ENCODE assay signal across 1 cellular context in the genomic region with DNA sequence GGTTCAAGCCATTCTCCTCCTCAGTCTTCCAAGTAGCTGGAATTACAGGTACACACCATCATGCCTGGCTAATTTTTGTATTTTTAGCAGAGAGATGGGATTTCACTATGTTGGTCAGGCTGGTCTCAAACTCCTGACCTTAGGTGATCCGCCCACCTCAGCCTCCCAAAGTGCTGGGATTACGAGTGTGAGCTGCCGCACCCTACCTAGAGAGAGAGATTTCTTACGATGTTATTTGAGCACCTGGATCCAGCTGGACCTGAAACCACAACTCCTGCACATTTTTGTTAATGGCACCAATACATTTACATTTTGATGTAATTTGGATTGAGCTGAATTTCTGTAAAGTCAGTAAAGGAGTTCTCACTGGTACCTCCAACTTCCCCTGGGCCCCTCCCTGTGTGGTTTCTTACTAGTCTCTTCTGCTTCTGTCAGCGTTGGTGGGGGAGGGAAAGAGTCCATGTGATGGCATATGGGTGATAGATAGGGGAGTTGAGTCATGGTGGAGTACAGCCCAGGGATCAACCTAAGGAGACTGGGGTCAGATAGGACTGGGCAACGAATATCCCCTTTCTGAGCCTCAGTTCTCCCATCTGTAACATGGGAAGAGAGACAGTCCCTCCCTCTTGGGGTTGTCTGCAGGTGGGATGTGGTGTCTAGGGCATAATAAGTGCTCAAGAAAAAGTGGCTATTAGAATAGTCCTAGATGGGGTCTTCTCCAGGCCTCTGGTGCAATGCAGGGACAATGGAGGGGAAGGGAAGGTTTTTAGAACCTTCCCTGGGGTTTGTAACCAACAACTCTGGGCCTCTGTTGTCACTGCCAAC.
TF ChIP-seq lines count a peak whose summit lies in the region.

No MANE protein-coding gene starts in this region.

TF ChIP-seq in K562, 482 proteins besides CTCF, POLR2A, EP300 and RAD21 (continued from another document and continues in another):
- TF ChIP-seq, protein P1, sequence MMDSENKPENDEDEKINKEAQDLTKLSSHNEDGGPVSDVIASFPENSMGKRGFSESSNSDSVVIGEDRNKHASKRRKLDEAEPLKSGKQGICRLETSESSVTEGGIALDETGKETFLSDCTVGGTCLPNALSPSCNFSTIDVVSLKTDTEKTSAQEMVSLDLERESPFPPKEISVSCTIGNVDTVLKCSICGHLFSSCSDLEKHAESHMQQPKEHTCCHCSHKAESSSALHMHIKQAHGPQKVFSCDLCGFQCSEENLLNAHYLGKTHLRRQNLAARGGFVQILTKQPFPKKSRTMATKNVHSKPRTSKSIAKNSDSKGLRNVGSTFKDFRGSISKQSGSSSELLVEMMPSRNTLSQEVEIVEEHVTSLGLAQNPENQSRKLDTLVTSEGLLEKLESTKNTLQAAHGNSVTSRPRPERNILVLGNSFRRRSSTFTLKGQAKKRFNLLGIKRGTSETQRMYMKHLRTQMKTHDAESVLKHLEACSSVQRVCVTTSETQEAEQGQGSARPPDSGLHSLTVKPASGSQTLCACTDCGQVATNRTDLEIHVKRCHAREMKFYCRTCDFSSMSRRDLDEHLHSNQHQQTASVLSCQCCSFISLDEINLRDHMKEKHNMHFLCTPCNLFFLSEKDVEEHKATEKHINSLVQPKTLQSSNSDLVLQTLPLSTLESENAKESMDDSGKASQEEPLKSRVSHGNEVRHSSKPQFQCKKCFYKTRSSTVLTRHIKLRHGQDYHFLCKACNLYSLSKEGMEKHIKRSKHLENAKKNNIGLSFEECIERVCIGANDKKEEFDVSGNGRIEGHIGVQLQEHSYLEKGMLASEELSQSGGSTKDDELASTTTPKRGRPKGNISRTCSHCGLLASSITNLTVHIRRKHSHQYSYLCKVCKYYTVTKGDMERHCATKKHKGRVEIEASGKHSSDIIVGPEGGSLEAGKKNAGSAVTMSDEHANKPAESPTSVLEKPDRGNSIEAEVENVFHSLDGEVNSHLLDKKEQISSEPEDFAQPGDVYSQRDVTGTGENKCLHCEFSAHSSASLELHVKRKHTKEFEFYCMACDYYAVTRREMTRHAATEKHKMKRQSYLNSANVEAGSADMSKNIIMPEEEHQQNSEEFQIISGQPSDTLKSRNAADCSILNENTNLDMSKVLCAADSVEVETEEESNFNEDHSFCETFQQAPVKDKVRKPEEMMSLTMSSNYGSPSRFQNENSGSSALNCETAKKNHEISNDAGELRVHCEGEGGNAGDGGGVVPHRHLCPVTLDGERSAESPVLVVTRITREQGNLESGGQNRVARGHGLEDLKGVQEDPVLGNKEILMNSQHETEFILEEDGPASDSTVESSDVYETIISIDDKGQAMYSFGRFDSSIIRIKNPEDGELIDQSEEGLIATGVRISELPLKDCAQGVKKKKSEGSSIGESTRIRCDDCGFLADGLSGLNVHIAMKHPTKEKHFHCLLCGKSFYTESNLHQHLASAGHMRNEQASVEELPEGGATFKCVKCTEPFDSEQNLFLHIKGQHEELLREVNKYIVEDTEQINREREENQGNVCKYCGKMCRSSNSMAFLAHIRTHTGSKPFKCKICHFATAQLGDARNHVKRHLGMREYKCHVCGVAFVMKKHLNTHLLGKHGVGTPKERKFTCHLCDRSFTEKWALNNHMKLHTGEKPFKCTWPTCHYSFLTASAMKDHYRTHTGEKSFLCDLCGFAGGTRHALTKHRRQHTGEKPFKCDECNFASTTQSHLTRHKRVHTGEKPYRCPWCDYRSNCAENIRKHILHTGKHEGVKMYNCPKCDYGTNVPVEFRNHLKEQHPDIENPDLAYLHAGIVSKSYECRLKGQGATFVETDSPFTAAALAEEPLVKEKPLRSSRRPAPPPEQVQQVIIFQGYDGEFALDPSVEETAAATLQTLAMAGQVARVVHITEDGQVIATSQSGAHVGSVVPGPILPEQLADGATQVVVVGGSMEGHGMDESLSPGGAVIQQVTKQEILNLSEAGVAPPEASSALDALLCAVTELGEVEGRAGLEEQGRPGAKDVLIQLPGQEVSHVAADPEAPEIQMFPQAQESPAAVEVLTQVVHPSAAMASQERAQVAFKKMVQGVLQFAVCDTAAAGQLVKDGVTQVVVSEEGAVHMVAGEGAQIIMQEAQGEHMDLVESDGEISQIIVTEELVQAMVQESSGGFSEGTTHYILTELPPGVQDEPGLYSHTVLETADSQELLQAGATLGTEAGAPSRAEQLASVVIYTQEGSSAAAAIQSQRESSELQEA (IDR thresholded peaks at IDR 0.05; ENCODE audit: low read depth), result no peak
- TF ChIP-seq, protein P2, sequence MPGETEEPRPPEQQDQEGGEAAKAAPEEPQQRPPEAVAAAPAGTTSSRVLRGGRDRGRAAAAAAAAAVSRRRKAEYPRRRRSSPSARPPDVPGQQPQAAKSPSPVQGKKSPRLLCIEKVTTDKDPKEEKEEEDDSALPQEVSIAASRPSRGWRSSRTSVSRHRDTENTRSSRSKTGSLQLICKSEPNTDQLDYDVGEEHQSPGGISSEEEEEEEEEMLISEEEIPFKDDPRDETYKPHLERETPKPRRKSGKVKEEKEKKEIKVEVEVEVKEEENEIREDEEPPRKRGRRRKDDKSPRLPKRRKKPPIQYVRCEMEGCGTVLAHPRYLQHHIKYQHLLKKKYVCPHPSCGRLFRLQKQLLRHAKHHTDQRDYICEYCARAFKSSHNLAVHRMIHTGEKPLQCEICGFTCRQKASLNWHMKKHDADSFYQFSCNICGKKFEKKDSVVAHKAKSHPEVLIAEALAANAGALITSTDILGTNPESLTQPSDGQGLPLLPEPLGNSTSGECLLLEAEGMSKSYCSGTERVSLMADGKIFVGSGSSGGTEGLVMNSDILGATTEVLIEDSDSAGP (CRISPR knock-in tag; IDR thresholded peaks at IDR 0.05), result no peak
- TF ChIP-seq, protein P3, sequence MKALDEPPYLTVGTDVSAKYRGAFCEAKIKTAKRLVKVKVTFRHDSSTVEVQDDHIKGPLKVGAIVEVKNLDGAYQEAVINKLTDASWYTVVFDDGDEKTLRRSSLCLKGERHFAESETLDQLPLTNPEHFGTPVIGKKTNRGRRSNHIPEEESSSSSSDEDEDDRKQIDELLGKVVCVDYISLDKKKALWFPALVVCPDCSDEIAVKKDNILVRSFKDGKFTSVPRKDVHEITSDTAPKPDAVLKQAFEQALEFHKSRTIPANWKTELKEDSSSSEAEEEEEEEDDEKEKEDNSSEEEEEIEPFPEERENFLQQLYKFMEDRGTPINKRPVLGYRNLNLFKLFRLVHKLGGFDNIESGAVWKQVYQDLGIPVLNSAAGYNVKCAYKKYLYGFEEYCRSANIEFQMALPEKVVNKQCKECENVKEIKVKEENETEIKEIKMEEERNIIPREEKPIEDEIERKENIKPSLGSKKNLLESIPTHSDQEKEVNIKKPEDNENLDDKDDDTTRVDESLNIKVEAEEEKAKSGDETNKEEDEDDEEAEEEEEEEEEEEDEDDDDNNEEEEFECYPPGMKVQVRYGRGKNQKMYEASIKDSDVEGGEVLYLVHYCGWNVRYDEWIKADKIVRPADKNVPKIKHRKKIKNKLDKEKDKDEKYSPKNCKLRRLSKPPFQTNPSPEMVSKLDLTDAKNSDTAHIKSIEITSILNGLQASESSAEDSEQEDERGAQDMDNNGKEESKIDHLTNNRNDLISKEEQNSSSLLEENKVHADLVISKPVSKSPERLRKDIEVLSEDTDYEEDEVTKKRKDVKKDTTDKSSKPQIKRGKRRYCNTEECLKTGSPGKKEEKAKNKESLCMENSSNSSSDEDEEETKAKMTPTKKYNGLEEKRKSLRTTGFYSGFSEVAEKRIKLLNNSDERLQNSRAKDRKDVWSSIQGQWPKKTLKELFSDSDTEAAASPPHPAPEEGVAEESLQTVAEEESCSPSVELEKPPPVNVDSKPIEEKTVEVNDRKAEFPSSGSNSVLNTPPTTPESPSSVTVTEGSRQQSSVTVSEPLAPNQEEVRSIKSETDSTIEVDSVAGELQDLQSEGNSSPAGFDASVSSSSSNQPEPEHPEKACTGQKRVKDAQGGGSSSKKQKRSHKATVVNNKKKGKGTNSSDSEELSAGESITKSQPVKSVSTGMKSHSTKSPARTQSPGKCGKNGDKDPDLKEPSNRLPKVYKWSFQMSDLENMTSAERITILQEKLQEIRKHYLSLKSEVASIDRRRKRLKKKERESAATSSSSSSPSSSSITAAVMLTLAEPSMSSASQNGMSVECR (CRISPR knock-in tag; IDR thresholded peaks at IDR 0.05), result no peak
- TF ChIP-seq JUNB (CRISPR knock-in tag; conservative IDR thresholded peaks at IDR 0.05) (no peak), NR4A1 (CRISPR knock-in tag; IDR thresholded peaks at IDR 0.05) (no peak), NR4A1 (tag; IDR thresholded peaks at IDR 0.05) (0 out of 2 replicates have a peak, but pooled peaks have one; percentile 56), STAG1 (CRISPR knock-in tag; IDR thresholded peaks at IDR 0.05; ENCODE audit: borderline replicate concordance) (no peak), MAZ (CRISPR knock-in tag; conservative IDR thresholded peaks at IDR 0.05 in 1 of 2, IDR thresholded peaks at IDR 0.05 in 1 of 2) (peak; percentile 49 to 87; a peak in 2 of 4 replicates), GABPA (tag; conservative IDR thresholded peaks at IDR 0.05; ENCODE audit: low read depth) (no peak), EGR1 (conservative IDR thresholded peaks at IDR 0.05) (peak; percentile 64), OTX1 (CRISPR knock-in tag; IDR thresholded peaks at IDR 0.05) (no peak), KAT8 (IDR thresholded peaks at IDR 0.05; ENCODE audit: low read depth) (no peak), YBX1 (IDR thresholded peaks at IDR 0.05) (no peak), BACH1 (tag; IDR thresholded peaks at IDR 0.05) (no peak), PTRF (tag; IDR thresholded peaks at IDR 0.05) (no peak), TCF7 (IDR thresholded peaks at IDR 0.05; ENCODE audit: borderline replicate concordance) (no peak), SRSF3 (IDR thresholded peaks at IDR 0.05; ENCODE audit: insufficient read depth, low read length) (no peak), EHMT2 (IDR thresholded peaks at IDR 0.05) (peak; percentile 75; the same call in 1 of the 2 replicates), GTF2E2 (tag; IDR thresholded peaks at IDR 0.05) (no peak)
- TF ChIP-seq, protein P4, sequence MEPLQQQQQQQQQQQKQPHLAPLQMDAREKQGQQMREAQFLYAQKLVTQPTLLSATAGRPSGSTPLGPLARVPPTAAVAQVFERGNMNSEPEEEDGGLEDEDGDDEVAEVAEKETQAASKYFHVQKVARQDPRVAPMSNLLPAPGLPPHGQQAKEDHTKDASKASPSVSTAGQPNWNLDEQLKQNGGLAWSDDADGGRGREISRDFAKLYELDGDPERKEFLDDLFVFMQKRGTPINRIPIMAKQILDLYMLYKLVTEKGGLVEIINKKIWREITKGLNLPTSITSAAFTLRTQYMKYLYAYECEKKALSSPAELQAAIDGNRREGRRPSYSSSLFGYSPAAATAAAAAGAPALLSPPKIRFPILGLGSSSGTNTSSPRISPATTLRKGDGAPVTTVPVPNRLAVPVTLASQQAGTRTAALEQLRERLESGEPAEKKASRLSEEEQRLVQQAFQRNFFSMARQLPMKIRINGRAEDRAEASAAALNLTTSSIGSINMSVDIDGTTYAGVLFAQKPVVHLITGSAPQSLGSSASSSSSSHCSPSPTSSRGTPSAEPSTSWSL (CRISPR knock-in tag; IDR thresholded peaks at IDR 0.05; ENCODE audit: borderline replicate concordance), result no peak
- TF ChIP-seq, protein P5, sequence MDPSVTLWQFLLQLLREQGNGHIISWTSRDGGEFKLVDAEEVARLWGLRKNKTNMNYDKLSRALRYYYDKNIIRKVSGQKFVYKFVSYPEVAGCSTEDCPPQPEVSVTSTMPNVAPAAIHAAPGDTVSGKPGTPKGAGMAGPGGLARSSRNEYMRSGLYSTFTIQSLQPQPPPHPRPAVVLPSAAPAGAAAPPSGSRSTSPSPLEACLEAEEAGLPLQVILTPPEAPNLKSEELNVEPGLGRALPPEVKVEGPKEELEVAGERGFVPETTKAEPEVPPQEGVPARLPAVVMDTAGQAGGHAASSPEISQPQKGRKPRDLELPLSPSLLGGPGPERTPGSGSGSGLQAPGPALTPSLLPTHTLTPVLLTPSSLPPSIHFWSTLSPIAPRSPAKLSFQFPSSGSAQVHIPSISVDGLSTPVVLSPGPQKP (CRISPR knock-in tag; IDR thresholded peaks at IDR 0.05), result no peak
- TF ChIP-seq, protein P6, sequence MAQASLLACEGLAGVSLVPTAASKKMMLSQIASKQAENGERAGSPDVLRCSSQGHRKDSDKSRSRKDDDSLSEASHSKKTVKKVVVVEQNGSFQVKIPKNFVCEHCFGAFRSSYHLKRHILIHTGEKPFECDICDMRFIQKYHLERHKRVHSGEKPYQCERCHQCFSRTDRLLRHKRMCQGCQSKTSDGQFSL (CRISPR knock-in tag; IDR thresholded peaks at IDR 0.05), result no peak
- TF ChIP-seq, protein P6 (tag; IDR thresholded peaks at IDR 0.05), result no peak
- TF ChIP-seq, protein P7, sequence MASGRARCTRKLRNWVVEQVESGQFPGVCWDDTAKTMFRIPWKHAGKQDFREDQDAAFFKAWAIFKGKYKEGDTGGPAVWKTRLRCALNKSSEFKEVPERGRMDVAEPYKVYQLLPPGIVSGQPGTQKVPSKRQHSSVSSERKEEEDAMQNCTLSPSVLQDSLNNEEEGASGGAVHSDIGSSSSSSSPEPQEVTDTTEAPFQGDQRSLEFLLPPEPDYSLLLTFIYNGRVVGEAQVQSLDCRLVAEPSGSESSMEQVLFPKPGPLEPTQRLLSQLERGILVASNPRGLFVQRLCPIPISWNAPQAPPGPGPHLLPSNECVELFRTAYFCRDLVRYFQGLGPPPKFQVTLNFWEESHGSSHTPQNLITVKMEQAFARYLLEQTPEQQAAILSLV (tag; IDR thresholded peaks at IDR 0.05), result no peak
- TF ChIP-seq, protein P8, sequence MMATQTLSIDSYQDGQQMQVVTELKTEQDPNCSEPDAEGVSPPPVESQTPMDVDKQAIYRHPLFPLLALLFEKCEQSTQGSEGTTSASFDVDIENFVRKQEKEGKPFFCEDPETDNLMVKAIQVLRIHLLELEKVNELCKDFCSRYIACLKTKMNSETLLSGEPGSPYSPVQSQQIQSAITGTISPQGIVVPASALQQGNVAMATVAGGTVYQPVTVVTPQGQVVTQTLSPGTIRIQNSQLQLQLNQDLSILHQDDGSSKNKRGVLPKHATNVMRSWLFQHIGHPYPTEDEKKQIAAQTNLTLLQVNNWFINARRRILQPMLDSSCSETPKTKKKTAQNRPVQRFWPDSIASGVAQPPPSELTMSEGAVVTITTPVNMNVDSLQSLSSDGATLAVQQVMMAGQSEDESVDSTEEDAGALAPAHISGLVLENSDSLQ (IDR thresholded peaks at IDR 0.05), result peak; percentile 85
- TF ChIP-seq, protein P9, sequence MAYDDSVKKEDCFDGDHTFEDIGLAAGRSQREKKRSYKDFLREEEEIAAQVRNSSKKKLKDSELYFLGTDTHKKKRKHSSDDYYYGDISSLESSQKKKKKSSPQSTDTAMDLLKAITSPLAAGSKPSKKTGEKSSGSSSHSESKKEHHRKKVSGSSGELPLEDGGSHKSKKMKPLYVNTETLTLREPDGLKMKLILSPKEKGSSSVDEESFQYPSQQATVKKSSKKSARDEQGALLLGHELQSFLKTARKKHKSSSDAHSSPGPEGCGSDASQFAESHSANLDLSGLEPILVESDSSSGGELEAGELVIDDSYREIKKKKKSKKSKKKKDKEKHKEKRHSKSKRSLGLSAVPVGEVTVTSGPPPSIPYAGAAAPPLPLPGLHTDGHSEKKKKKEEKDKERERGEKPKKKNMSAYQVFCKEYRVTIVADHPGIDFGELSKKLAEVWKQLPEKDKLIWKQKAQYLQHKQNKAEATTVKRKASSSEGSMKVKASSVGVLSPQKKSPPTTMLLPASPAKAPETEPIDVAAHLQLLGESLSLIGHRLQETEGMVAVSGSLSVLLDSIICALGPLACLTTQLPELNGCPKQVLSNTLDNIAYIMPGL (CRISPR knock-in tag; IDR thresholded peaks at IDR 0.05), result no peak
